In genomic region chr1:145996433-145997155, GRCh38 we compare ENCODE assay signal across 8 cellular contexts. TPM values are rescaled to one million over a fixed set of nuclear protein-coding genes. Genes with fewer than 3 reads are reported as not detected.
DNase-seq lines count a peak whose midpoint lies in the region; ATAC-seq, FAIRE-seq and TF ChIP-seq lines count a peak whose summit lies in the region.

TSS of gene TXNIP (minus strand) at chr1:145996579. CDS start at chr1:145996266, 313 bp downstream.

- H3K4me3 ChIP-seq in MG63 (peak within 1 kb of the TSS; percentile 56), fibroblast of mammary gland (ENCODE audit: control insufficient read depth, low read depth, low read length) (peak within 1 kb of the TSS; percentile 90)
- peak within 1 kb of the TSS; percentile 97 for H3K4me3 ChIP-seq in naive thymus-derived CD4-positive, alpha-beta T cell (ENCODE audit: low read length)

- H3K9me3 ChIP-seq in MG63: no peaks in the 10 kb centered on the region
- no peaks in the 10 kb centered on the region for H3K9me3 ChIP-seq in naive thymus-derived CD4-positive, alpha-beta T cell (ENCODE audit: control insufficient read depth in 2 of 3, low read length in 3 of 3)

- peaks cover 42 to 48% of the 10 kb centered on the region in 2 donors for H3K4me1 ChIP-seq in naive thymus-derived CD4-positive, alpha-beta T cell (ENCODE audit: control insufficient read depth in 2 of 2, insufficient read depth in 2 of 2, low read length in 2 of 2)

- no peaks in the 10 kb centered on the region for H3K27me3 ChIP-seq in MG63
- no peaks in the 10 kb centered on the region for H3K27me3 ChIP-seq in naive thymus-derived CD4-positive, alpha-beta T cell (ENCODE audit: control insufficient read depth in 2 of 2, insufficient read depth in 2 of 2, low read length in 2 of 2)

- H3K9me3 Mint-ChIP-seq in naive thymus-derived CD4-positive, alpha-beta T cell: peaks cover 0 to 14% (median 0%) of the 10 kb centered on the region in 11 donors
- no peaks in the 10 kb centered on the region for H3K9me3 Mint-ChIP-seq in stimulated activated memory B cell treated with anti-CD40 and anti-IgM and Interleukin-4, amounts not matched to agents 10 μg/mL and 1 μg/mL and 100 μg/mL, for 72 hours

- peak within 1 kb of the TSS; percentile 91 for H3K27ac ChIP-seq in naive thymus-derived CD4-positive, alpha-beta T cell (ENCODE audit: low read depth, low read length)

- peaks cover 31 to 50% (median 48%) of the 10 kb centered on the region in 5 donors for H3K36me3 Mint-ChIP-seq in naive thymus-derived CD4-positive, alpha-beta T cell
- peaks cover 35% of the 10 kb centered on the region for H3K36me3 Mint-ChIP-seq in stimulated activated memory B cell treated with anti-CD40 and anti-IgM and Interleukin-4, amounts not matched to agents 10 μg/mL and 1 μg/mL and 100 μg/mL, for 72 hours

- intact Hi-C loops in naive thymus-derived CD4-positive, alpha-beta T cell (cut with micrococcal nuclease): loop anchor here (1.0 to 5.0 kb wide), 7 partner anchors 8 to 78 kb away; partner anchors contain the start of genes ANKRD34A (in 1 of the 2), PEX11B (in 1 of the 2), POLR3GL (in 1 of the 2) and RBM8A (in 1 of the 2)

- peak within 1 kb of the TSS; percentile 89 to 99 (median 98) for H3K4me3 Mint-ChIP-seq in naive thymus-derived CD4-positive, alpha-beta T cell
- peak within 1 kb of the TSS; percentile 90 for H3K4me3 Mint-ChIP-seq in stimulated activated memory B cell treated with anti-CD40 and anti-IgM and Interleukin-4, amounts not matched to agents 10 μg/mL and 1 μg/mL and 100 μg/mL, for 72 hours

- peak; percentile 48; the same call in 1 of the 2 replicates for TF ChIP-seq POLR2A in H54 (IDR thresholded peaks at IDR 0.05; ENCODE audit: low read depth, low read length)

- DNase-seq in EL (peak; percentile 98), H54 (ENCODE audit: insufficient read length, low spot score) (peak; percentile 97), MG63 (peak; percentile 99), SHP77 (lab: John Stamatoyannopoulos, UW) (peak; percentile 100), fibroblast of mammary gland (ENCODE audit: low read depth) (peak; percentile 97)
- peak; percentile 91 for DNase-seq in activated T-helper 9 cell treated with anti-CD3 and anti-CD28 coated beads, Interleukin-2, amount 50 U/mL, for 16 hours (ENCODE audit: low read depth)
- peak; percentile 66 to 97 (median 94) for DNase-seq in naive thymus-derived CD4-positive, alpha-beta T cell

- CTCF ChIA-PET in naive thymus-derived CD4-positive, alpha-beta T cell (lab: Charles Lee): interaction anchor here (0.8 to 12.8 kb wide), 8 partner anchors 8 to 151 kb away, joined by 3 to 193 read pairs (median 4); partner anchors contain the start of genes NUDT17 and RBM8A

- no peak for TF ChIP-seq CTCF in fibroblast of mammary gland (conservative IDR thresholded peaks at IDR 0.05; ENCODE audit: control insufficient read depth, insufficient read depth, low read depth, low read length)

- FAIRE-seq in H54 (lab: Jason Lieb, UNC): no peak

- peak within 1 kb of the TSS; percentile 94 to 99 (median 97) for H3K27ac Mint-ChIP-seq in naive thymus-derived CD4-positive, alpha-beta T cell
- peak within 1 kb of the TSS; percentile 96 for H3K27ac Mint-ChIP-seq in stimulated activated memory B cell treated with anti-CD40 and anti-IgM and Interleukin-4, amounts not matched to agents 10 μg/mL and 1 μg/mL and 100 μg/mL, for 72 hours

- peak; percentile 92 for ATAC-seq in naive thymus-derived CD4-positive, alpha-beta T cell
- ATAC-seq in stimulated activated memory B cell treated with anti-CD40 and anti-IgM and Interleukin-4, amounts not matched to agents 10 μg/mL and 1 μg/mL and 100 μg/mL, for 72 hours: peak; percentile 94

- peaks cover 28% of the 10 kb centered on the region for H3K36me3 ChIP-seq in MG63
- H3K36me3 ChIP-seq in naive thymus-derived CD4-positive, alpha-beta T cell (ENCODE audit: control insufficient read depth in 2 of 3, insufficient read depth in 3 of 3, low read length in 3 of 3): peaks cover 36 to 47% (median 37%) of the 10 kb centered on the region in 3 experiments

- H3K4me1 Mint-ChIP-seq in naive thymus-derived CD4-positive, alpha-beta T cell: peaks cover 43 to 72% (median 54%) of the 10 kb centered on the region in 7 donors
- H3K4me1 Mint-ChIP-seq in stimulated activated memory B cell treated with anti-CD40 and anti-IgM and Interleukin-4, amounts not matched to agents 10 μg/mL and 1 μg/mL and 100 μg/mL, for 72 hours: peaks cover 69% of the 10 kb centered on the region

- H3K27me3 Mint-ChIP-seq in naive thymus-derived CD4-positive, alpha-beta T cell: peaks cover 0 to 3% (median 0%) of the 10 kb centered on the region in 5 donors
- no peaks in the 10 kb centered on the region for H3K27me3 Mint-ChIP-seq in stimulated activated memory B cell treated with anti-CD40 and anti-IgM and Interleukin-4, amounts not matched to agents 10 μg/mL and 1 μg/mL and 100 μg/mL, for 72 hours

- POLR2A ChIA-PET in naive thymus-derived CD4-positive, alpha-beta T cell (lab: Charles Lee): interaction anchor here (0.6 to 35.8 kb wide), 17 partner anchors 8 to 173 kb away, joined by 3 to 1779 read pairs (median 14); partner anchors contain the start of genes ANKRD34A, HJV, LIX1L and NUDT17

RNA-seq across cellular contexts. Expression of gene TXNIP, which starts in this region (rescaled TPM):
- total RNA-seq in MG63 (2014; rRNA removed; shearing (Covaris generic); ENCODE audit: low replicate concordance): 20.4 and 20.6 TPM in 2 replicates
- 1,000 to 10,000 TPM in 1 of 5 experiments, 100 to 1,000 TPM in 4; 498 to 1,101 (median 659) TPM for total RNA-seq in naive thymus-derived CD4-positive, alpha-beta T cell
- polyA plus RNA-seq in naive thymus-derived CD4-positive, alpha-beta T cell: 1,000 to 10,000 TPM; 3,808 to 5,430 TPM

Comparison
In these comparisons a context has a peak if more than half of its experiments do, and no peak if none do; other contexts are left out.
1. Peak in every context shown above with its lines: DNase-seq, ATAC-seq, H3K4me3 ChIP-seq and H3K27ac ChIP-seq.
2. RNA of gene TXNIP (total RNA-seq): 498 to 1,101 TPM in naive thymus-derived CD4-positive, alpha-beta T cell; 20.4 to 20.6 TPM in MG63; every median in the first group is over 10 times any median in the second.